In the genomic region with DNA sequence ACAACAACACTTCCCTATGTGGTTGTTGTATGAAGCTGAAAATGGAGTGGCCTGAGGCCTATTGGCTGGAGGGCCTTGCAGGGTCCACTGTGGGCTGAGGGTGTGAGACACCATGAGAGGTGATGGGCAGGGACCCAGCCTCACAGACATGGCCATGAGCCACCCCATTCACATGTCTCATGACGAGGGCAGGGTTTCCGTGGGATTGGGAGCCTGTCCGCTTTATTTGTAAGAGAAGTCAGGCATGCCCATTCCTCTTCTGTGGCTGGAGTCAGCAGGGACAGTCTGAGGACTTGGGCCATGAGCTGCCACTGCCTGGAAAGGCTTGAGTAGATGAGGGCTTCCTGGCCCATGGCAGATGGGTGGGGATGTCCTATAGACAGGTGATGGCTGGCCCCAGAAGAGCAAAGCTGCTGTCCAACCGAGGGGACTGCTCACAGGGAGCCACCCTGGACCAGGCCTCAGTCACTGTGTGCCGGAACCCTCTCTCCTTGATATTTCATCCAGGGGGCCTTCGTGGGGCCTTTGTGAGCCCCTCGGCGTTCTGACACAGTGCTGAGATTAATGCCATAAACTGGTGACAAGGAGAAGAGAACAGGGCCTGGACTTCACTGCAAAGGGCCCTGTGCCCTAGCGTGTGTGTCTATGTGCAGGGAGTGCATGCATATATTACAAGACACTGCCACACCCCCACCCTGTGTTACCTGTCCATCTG, we compare ENCODE assay signal across 23 cellular contexts.
"Had no signal": no experiment of that assay in that cellular context is flagged by ENCODE, and none has a peak within 500 bp of the region (broad histone marks: within the 10 kb centered on the region; RNA-seq: fewer than 3 reads in every experiment).

No MANE protein-coding gene starts in this region.

- DNase-seq: cortex of kidney; effector CD4-positive, alpha-beta T cell; hypothalamus; kidney; naive B cell; small intestine; stimulated activated CD4-positive, alpha-beta T cell treated with anti-CD3 and anti-CD28 coated beads, Interleukin-12 subunit alpha, Interleukin-12 subunit beta, amount 100 ng/mL, for 4 hours; stimulated activated CD4-positive, alpha-beta T cell treated with anti-CD3 and anti-CD28 coated beads, Interleukin-1b, Interleukin-23, amount 100 ng/mL, for 48 hours; stimulated activated CD4-positive, alpha-beta T cell treated with anti-CD3 and anti-CD28 coated beads, Interleukin-4, amount 100 ng/mL, for 1 hour; stimulated activated CD8-positive, alpha-beta memory T cell treated with anti-CD3 and anti-CD28 coated beads, Interleukin-4, amount 100 ng/mL, for 48 hours; stimulated activated naive CD4-positive, alpha-beta T cell; stimulated activated naive CD8-positive, alpha-beta T cell treated with anti-CD3 and anti-CD28 coated beads, Interleukin-15, amount 100 ng/mL, for 72 hours; transverse colon had no signal

- H3K4me1 Mint-ChIP-seq: memory B cell; mesothelial cell of epicardium; neural crest cell; stimulated activated naive CD8-positive, alpha-beta T cell treated with anti-CD3 and anti-CD28 coated beads, Interleukin-15, amount 100 ng/mL, for 72 hours had no signal

- H3K9me3 Mint-ChIP-seq: natural killer cell treated with Interleukin-12 subunit alpha and Interleukin-12 subunit beta and Interleukin-15 and Interleukin-18, amount 100 ng/mL, for 72 hours; stimulated activated naive CD8-positive, alpha-beta T cell treated with anti-CD3 and anti-CD28 coated beads, Interleukin-15, amount 100 ng/mL, for 72 hours had no signal

- H3K9me3 ChIP-seq: mucosa of descending colon, prostate gland, right atrium auricular region, suprapubic skin, transverse colon, vagina had no signal

- H3K36me3 ChIP-seq: prostate gland, right atrium auricular region, suprapubic skin, transverse colon, vagina had no signal

- H3K27ac Mint-ChIP-seq: memory B cell; mesothelial cell of epicardium; natural killer cell treated with Interleukin-12 subunit alpha and Interleukin-12 subunit beta and Interleukin-15 and Interleukin-18, amount 100 ng/mL, for 72 hours; stimulated activated naive CD8-positive, alpha-beta T cell treated with anti-CD3 and anti-CD28 coated beads, Interleukin-15, amount 100 ng/mL, for 72 hours had no signal

- H3K4me3 Mint-ChIP-seq: memory B cell; mesothelial cell of epicardium; natural killer cell treated with Interleukin-12 subunit alpha and Interleukin-12 subunit beta and Interleukin-15 and Interleukin-18, amount 100 ng/mL, for 72 hours; neural crest cell; stimulated activated naive CD8-positive, alpha-beta T cell treated with anti-CD3 and anti-CD28 coated beads, Interleukin-15, amount 100 ng/mL, for 72 hours had no signal

- H3K4me3 ChIP-seq: lung, mucosa of descending colon, prostate gland, right atrium auricular region, suprapubic skin, transverse colon, vagina had no signal

- H3K36me3 Mint-ChIP-seq: memory B cell; mesothelial cell of epicardium; naive B cell; natural killer cell treated with Interleukin-12 subunit alpha and Interleukin-12 subunit beta and Interleukin-15 and Interleukin-18, amount 100 ng/mL, for 72 hours had no signal

- H3K27me3 ChIP-seq: right atrium auricular region, transverse colon, vagina had no signal
